12 cellular contexts compared by ENCODE assay signal in the genomic region with DNA sequence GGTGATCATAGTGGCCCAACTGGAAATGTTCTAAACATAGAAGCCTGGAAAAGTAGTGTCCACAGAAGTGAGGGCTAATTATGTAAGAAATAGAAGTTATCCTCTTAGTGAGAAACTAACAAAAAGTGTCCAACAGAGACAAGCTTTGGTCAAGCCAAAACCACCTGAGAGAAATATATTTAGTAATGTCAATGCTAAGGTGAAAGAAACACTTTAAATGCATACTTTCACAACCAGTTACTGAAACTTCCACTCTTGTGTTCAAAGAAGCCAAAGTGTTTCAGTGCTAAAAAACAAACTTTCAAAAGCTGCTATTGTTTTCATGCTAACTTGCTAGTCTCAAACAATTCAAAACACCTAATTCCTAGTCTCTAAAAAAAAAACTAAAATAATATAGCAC. TPM values are rescaled to one million over a fixed set of nuclear protein-coding genes. Genes with fewer than 3 reads are reported as not detected.
A peak's percentile ranks its signal among the peaks of the same experiment; 100 is the strongest.
DNase-seq lines count a peak whose midpoint lies in the region; ATAC-seq and TF ChIP-seq lines count a peak whose summit lies in the region.
"Had no signal": no experiment of that assay in that cellular context is flagged by ENCODE, and none has a peak within 500 bp of the region (broad histone marks: within the 10 kb centered on the region; RNA-seq: fewer than 3 reads in every experiment).

No MANE protein-coding gene starts in this region.

- H4K12ac ChIP-seq in trophoblast cell (ENCODE audit: low read depth, low read length) = no peak overlapping the region

- H2BK5ac ChIP-seq in trophoblast cell (ENCODE audit: low read depth, low read length, poor library complexity) = no peak overlapping the region

- H2AK5ac ChIP-seq in trophoblast cell (ENCODE audit: low read length) = no peak overlapping the region

- no peak overlapping the region for H3K4me2 ChIP-seq in trophoblast cell (ENCODE audit: low read length)

- peak; percentile 99 for ATAC-seq in GM18498 (IDR thresholded peaks at IDR 0.05; ENCODE audit: unreplicated experiment)
- peak; percentile 99 for ATAC-seq in GM19395 (IDR thresholded peaks at IDR 0.05; ENCODE audit: unreplicated experiment)
- ATAC-seq in HG02623 (IDR thresholded peaks at IDR 0.05; ENCODE audit: unreplicated experiment) = peak; percentile 91
- peak; percentile 97 for ATAC-seq in HG03196 (IDR thresholded peaks at IDR 0.05; ENCODE audit: unreplicated experiment)
- ATAC-seq: T-helper 17 cell had no signal

- H3K36me3 ChIP-seq in trophoblast cell (ENCODE audit: control insufficient read depth in 1 of 2, insufficient read depth in 2 of 2, low read length in 2 of 2) (no peaks in the 10 kb centered on the region), ovary (no peaks in the 10 kb centered on the region)
- no peaks in the 10 kb centered on the region for H3K36me3 ChIP-seq in effector memory CD4-positive, alpha-beta T cell (ENCODE audit: control insufficient read depth, insufficient read depth, low read length)

- no peak overlapping the region for H3K18ac ChIP-seq in trophoblast cell (ENCODE audit: low read length)

- H4K8ac ChIP-seq in trophoblast cell (ENCODE audit: low read depth, low read length) = no peak overlapping the region

- no peak for TF ChIP-seq POLR2A in ovary (IDR thresholded peaks at IDR 0.05)

- H2BK12ac ChIP-seq in trophoblast cell (ENCODE audit: low read length) = no peak overlapping the region

- no peak overlapping the region for H4K91ac ChIP-seq in trophoblast cell (ENCODE audit: low read depth, low read length)

- H3K79me1 ChIP-seq in trophoblast cell (ENCODE audit: low read length) = no peaks in the 10 kb centered on the region

- no peak overlapping the region for H3K27ac ChIP-seq in trophoblast cell (ENCODE audit: low read depth, low read length)
- H3K27ac ChIP-seq in ovary = no peak overlapping the region
- H3K27ac ChIP-seq in effector memory CD4-positive, alpha-beta T cell (ENCODE audit: insufficient read depth, low read length, poor library complexity, severe bottlenecking) = no peak overlapping the region

- no peak overlapping the region for H2AFZ ChIP-seq in trophoblast cell (ENCODE audit: insufficient read depth, low read length, poor library complexity)

- DNase-seq in trophoblast cell (no peak), ovary (no peak), NCI-H146 (lab: John Stamatoyannopoulos, UW) (no peak)
- no peak for DNase-seq in effector memory CD4-positive, alpha-beta T cell
- DNase-seq: activated CD8-positive, alpha-beta memory T cell treated with anti-CD3 and anti-CD28 coated beads for 24 hours; DMS53; NCI-H1930; T-helper 17 cell had no signal

- H3K9me3 ChIP-seq in trophoblast cell (ENCODE audit: insufficient read depth, low read depth, low read length) (peaks cover 3% of the 10 kb centered on the region), ovary (no peaks in the 10 kb centered on the region)
- H3K9me3 ChIP-seq in effector memory CD4-positive, alpha-beta T cell (ENCODE audit: control insufficient read depth, low read length) = no peaks in the 10 kb centered on the region

- H3K14ac ChIP-seq in trophoblast cell (ENCODE audit: low read length) = no peak overlapping the region

- H3K4me3 ChIP-seq in trophoblast cell (ENCODE audit: low read depth, low read length) = no peak overlapping the region
- H3K4me3 ChIP-seq in ovary = no peak overlapping the region
- H3K4me3 ChIP-seq in effector memory CD4-positive, alpha-beta T cell (ENCODE audit: insufficient read depth, low read depth, low read length, poor library complexity, severe bottlenecking) = no peak overlapping the region

- H3K23ac ChIP-seq in trophoblast cell (ENCODE audit: low read length) = no peak overlapping the region

- intact Hi-C loops in ovary (cut with DNase I) = no loop called here

- H3K4ac ChIP-seq in trophoblast cell (ENCODE audit: low read depth, low read length) = no peak overlapping the region

- TF ChIP-seq EP300 in ovary (IDR thresholded peaks at IDR 0.05) = no peak

- no peak overlapping the region for H3K9ac ChIP-seq in trophoblast cell (ENCODE audit: low read length)

- no peak for TF ChIP-seq CTCF in ovary (IDR thresholded peaks at IDR 0.05)

- H2BK120ac ChIP-seq in trophoblast cell (ENCODE audit: insufficient read depth, low read length, poor library complexity) = no peak overlapping the region

- H3K79me2 ChIP-seq in trophoblast cell (ENCODE audit: control insufficient read depth, insufficient read depth, low read length, poor library complexity) = no peaks in the 10 kb centered on the region

- H3K27me3 ChIP-seq in trophoblast cell (ENCODE audit: insufficient read depth, low read length) = no peaks in the 10 kb centered on the region
- H3K27me3 ChIP-seq in ovary = no peaks in the 10 kb centered on the region
- no peaks in the 10 kb centered on the region for H3K27me3 ChIP-seq in effector memory CD4-positive, alpha-beta T cell (replicated peaks; ENCODE audit: control insufficient read depth, insufficient read depth, low read length, poor library complexity, severe bottlenecking)

- no peaks in the 10 kb centered on the region for H3K4me1 ChIP-seq in trophoblast cell (ENCODE audit: control insufficient read depth in 1 of 2, insufficient read depth in 2 of 2, low read length in 2 of 2)
- H3K4me1 ChIP-seq in ovary (ENCODE audit: insufficient read depth) = no peaks in the 10 kb centered on the region
- H3K4me1 ChIP-seq in effector memory CD4-positive, alpha-beta T cell (ENCODE audit: control insufficient read depth, insufficient read depth, low read length, poor library complexity, severe bottlenecking) = no peaks in the 10 kb centered on the region

RNA-seq across cellular contexts. Expression of gene RAB11FIP2, which starts 18.1 kb away (rescaled TPM):
- 5.8 and 7.1 TPM in 2 replicates for polyA plus RNA-seq in trophoblast cell (2013)
- 10 to 100 TPM; 23.2 to 47.8 (median 26.9) TPM for total RNA-seq in ovary
- 10 to 100 TPM in 1 of 2 donors, 1 to 10 TPM in 1; 6.9 to 18.2 TPM for polyA plus RNA-seq in ovary
